Comparison of ENCODE assay signal across 18 cellular contexts in genomic region chr10:131081786-131082185, GRCh38.
"Had no signal": no experiment of that assay in that cellular context is flagged by ENCODE, and none has a peak within 500 bp of the region (broad histone marks: within the 10 kb centered on the region; RNA-seq: fewer than 3 reads in every experiment).

No MANE protein-coding gene starts in this region.

- ATAC-seq: left lobe of liver; mucosa of descending colon; natural killer cell; stimulated activated naive CD8-positive, alpha-beta T cell treated with anti-CD3 and anti-CD28 coated beads, Interleukin-15, Interleukin-2, amounts not matched to agents 100 U/mL and 50 U/mL, for 24 hours; upper lobe of right lung had no signal

- H3K9me3 ChIP-seq: esophagus squamous epithelium, right atrium auricular region, upper lobe of right lung had no signal

- H3K27me3 ChIP-seq: hepatocyte, right atrium auricular region, upper lobe of right lung had no signal

- H3K9me3 Mint-ChIP-seq: natural killer cell had no signal

- DNase-seq: activated effector memory CD4-positive, alpha-beta T cell treated with anti-CD3 and anti-CD28 coated beads, Interleukin-2, amount 50 U/mL, for 16 hours; central memory CD4-positive, alpha-beta T cell; effector CD8-positive, alpha-beta T cell; esophagus squamous epithelium; islet precursor cell; mammary epithelial cell; mucosa of descending colon; natural killer cell; Right ventricle myocardium superior; small intestine; stimulated activated naive CD8-positive, alpha-beta T cell treated with anti-CD3 and anti-CD28 coated beads, Interleukin-15, Interleukin-2, amounts not matched to agents 100 U/mL and 50 U/mL, for 24 hours; upper lobe of right lung had no signal

- H3K4me3 Mint-ChIP-seq: brain, natural killer cell had no signal

- H3K36me3 ChIP-seq: esophagus squamous epithelium, right atrium auricular region, upper lobe of right lung had no signal

- H3K27ac Mint-ChIP-seq: natural killer cell had no signal

- H3K4me1 ChIP-seq: esophagus squamous epithelium, right atrium auricular region, upper lobe of right lung had no signal

- H3K36me3 Mint-ChIP-seq: brain, natural killer cell had no signal

- H3K4me3 ChIP-seq: coronary artery, esophagus squamous epithelium, hepatocyte, mucosa of descending colon, right atrium auricular region, SK-N-MC, upper lobe of right lung had no signal

- H3K27ac ChIP-seq: coronary artery, esophagus squamous epithelium, hepatocyte, right atrium auricular region, SK-N-MC, upper lobe of right lung had no signal
